In the genomic region with DNA sequence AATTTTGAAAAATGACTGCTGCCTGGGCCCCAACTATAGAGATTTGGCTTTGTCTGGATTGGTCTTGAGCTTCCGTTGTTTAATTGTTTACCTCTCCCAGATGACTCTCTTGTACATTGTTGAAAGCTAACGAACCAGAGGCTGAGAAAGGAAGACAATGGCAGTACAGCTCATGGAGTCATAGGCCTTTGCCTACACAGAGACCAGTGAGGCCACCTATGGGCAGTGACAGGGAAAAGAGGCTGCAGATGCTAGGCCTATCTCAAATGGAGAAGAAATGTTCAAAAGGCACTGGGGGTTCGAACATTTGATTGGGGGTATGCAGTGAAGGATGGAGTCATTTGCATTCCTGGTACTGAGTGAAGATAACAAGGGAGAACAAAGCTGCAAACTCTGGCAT, we compare ENCODE assay signal across 1 cellular context.
TF ChIP-seq lines count a peak whose summit lies in the region.

No MANE protein-coding gene starts in this region.

TF ChIP-seq in GM23338, 12 proteins besides CTCF, POLR2A, EP300 and RAD21 (continued from another document):
- TF ChIP-seq, protein P1, sequence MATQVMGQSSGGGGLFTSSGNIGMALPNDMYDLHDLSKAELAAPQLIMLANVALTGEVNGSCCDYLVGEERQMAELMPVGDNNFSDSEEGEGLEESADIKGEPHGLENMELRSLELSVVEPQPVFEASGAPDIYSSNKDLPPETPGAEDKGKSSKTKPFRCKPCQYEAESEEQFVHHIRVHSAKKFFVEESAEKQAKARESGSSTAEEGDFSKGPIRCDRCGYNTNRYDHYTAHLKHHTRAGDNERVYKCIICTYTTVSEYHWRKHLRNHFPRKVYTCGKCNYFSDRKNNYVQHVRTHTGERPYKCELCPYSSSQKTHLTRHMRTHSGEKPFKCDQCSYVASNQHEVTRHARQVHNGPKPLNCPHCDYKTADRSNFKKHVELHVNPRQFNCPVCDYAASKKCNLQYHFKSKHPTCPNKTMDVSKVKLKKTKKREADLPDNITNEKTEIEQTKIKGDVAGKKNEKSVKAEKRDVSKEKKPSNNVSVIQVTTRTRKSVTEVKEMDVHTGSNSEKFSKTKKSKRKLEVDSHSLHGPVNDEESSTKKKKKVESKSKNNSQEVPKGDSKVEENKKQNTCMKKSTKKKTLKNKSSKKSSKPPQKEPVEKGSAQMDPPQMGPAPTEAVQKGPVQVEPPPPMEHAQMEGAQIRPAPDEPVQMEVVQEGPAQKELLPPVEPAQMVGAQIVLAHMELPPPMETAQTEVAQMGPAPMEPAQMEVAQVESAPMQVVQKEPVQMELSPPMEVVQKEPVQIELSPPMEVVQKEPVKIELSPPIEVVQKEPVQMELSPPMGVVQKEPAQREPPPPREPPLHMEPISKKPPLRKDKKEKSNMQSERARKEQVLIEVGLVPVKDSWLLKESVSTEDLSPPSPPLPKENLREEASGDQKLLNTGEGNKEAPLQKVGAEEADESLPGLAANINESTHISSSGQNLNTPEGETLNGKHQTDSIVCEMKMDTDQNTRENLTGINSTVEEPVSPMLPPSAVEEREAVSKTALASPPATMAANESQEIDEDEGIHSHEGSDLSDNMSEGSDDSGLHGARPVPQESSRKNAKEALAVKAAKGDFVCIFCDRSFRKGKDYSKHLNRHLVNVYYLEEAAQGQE (IDR thresholded peaks at IDR 0.05; ENCODE audit: unreplicated experiment): no peak
- TF ChIP-seq, protein P2, sequence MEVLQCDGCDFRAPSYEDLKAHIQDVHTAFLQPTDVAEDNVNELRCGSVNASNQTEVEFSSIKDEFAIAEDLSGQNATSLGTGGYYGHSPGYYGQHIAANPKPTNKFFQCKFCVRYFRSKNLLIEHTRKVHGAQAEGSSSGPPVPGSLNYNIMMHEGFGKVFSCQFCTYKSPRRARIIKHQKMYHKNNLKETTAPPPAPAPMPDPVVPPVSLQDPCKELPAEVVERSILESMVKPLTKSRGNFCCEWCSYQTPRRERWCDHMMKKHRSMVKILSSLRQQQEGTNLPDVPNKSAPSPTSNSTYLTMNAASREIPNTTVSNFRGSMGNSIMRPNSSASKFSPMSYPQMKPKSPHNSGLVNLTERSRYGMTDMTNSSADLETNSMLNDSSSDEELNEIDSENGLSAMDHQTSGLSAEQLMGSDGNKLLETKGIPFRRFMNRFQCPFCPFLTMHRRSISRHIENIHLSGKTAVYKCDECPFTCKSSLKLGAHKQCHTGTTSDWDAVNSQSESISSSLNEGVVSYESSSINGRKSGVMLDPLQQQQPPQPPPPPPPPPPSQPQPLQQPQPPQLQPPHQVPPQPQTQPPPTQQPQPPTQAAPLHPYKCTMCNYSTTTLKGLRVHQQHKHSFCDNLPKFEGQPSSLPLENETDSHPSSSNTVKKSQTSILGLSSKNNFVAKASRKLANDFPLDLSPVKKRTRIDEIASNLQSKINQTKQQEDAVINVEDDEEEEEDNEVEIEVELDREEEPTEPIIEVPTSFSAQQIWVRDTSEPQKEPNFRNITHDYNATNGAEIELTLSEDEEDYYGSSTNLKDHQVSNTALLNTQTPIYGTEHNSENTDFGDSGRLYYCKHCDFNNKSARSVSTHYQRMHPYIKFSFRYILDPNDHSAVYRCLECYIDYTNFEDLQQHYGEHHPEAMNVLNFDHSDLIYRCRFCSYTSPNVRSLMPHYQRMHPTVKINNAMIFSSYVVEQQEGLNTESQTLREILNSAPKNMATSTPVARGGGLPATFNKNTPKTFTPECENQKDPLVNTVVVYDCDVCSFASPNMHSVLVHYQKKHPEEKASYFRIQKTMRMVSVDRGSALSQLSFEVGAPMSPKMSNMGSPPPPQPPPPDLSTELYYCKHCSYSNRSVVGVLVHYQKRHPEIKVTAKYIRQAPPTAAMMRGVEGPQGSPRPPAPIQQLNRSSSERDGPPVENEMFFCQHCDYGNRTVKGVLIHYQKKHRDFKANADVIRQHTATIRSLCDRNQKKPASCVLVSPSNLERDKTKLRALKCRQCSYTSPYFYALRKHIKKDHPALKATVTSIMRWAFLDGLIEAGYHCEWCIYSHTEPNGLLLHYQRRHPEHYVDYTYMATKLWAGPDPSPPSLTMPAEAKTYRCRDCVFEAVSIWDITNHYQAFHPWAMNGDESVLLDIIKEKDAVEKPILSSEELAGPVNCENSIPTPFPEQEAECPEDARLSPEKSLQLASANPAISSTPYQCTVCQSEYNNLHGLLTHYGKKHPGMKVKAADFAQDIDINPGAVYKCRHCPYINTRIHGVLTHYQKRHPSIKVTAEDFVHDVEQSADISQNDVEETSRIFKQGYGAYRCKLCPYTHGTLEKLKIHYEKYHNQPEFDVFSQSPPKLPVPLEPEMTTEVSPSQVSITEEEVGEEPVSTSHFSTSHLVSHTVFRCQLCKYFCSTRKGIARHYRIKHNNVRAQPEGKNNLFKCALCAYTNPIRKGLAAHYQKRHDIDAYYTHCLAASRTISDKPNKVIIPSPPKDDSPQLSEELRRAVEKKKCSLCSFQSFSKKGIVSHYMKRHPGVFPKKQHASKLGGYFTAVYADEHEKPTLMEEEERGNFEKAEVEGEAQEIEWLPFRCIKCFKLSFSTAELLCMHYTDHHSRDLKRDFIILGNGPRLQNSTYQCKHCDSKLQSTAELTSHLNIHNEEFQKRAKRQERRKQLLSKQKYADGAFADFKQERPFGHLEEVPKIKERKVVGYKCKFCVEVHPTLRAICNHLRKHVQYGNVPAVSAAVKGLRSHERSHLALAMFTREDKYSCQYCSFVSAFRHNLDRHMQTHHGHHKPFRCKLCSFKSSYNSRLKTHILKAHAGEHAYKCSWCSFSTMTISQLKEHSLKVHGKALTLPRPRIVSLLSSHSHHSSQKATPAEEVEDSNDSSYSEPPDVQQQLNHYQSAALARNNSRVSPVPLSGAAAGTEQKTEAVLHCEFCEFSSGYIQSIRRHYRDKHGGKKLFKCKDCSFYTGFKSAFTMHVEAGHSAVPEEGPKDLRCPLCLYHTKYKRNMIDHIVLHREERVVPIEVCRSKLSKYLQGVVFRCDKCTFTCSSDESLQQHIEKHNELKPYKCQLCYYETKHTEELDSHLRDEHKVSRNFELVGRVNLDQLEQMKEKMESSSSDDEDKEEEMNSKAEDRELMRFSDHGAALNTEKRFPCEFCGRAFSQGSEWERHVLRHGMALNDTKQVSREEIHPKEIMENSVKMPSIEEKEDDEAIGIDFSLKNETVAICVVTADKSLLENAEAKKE (CRISPR knock-in tag; IDR thresholded peaks at IDR 0.05): no peak
